ENCODE assay signal across 1 cellular context in the genomic region with DNA sequence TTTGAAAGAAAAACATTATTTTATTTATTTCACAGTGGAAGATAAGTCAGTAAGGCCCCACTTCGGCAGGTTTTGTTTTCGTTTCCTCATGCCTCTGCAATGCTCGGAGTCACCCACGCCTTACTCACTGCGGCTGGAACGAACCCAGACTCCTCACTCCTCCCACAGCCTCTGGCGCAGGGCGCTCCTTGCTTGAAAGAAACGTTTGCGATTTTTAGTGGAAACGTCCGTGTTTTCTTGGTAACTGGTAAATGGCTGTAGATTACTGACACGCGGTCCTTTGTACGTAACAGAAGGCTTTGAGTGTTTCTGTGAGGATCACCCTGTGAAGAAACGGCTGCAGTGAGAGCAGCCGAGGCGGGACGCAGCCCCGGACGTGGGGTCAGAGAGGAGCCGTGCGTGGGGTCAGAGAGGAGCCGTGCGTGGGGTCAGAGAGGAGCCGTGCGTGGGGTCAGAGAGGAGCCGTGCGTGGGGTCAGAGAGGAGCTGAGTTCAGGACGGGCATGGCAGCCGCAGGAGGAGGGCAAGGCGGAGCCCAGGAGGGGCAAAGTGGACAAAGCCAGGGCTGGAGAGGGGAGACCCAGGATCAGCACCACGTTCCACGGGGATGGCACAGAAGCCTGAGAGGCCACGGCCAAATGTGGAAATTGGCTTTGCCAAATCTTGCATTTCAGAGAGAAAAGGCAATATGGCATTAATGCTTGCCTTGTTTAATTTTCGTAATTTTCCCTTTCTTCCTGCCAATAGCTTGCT.
TF ChIP-seq lines count a peak whose summit lies in the region.

No MANE protein-coding gene starts in this region.

TF ChIP-seq in HepG2, 621 proteins besides CTCF, POLR2A, EP300 and RAD21:
- no peak for TF ChIP-seq HIC2 (CRISPR knock-in tag; IDR thresholded peaks at IDR 0.05; ENCODE audit: low read depth)
- TF ChIP-seq SP140L (CRISPR knock-in tag; IDR thresholded peaks at IDR 0.05; ENCODE audit: borderline replicate concordance), result no peak
- TF ChIP-seq ZNF766 (CRISPR knock-in tag; IDR thresholded peaks at IDR 0.05; ENCODE audit: borderline replicate concordance), result no peak
- no peak for TF ChIP-seq NFIB (CRISPR knock-in tag; IDR thresholded peaks at IDR 0.05; ENCODE audit: borderline replicate concordance)
- TF ChIP-seq, protein P1, sequence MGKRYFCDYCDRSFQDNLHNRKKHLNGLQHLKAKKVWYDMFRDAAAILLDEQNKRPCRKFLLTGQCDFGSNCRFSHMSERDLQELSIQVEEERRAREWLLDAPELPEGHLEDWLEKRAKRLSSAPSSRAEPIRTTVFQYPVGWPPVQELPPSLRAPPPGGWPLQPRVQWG (CRISPR knock-in tag; IDR thresholded peaks at IDR 0.05; ENCODE audit: borderline replicate concordance, low read depth), result no peak
- no peak for TF ChIP-seq ZGPAT (CRISPR knock-in tag; IDR thresholded peaks at IDR 0.05)
